13 cellular contexts compared by ENCODE assay signal in the genomic region with DNA sequence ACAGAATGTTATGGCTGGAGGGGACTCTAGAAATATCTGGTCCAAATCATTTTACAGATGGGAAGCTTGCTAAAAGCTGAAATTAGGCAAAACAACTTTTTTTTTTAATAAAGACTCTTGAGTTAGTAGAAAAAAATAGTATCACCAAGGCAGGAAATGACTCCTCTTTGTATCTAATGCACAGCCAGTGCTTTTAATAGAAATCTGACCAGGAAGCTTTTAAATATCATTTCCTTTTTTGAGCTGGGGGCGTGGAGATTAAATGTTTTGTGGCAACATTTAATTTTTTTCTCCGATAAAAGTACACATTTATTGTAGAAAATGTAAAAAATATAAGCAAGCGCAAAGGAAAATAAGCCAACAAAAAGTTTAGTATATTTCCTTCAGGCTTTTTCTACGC. TPM values are rescaled to one million over a fixed set of nuclear protein-coding genes. Genes with fewer than 3 reads are reported as not detected.
DNase-seq lines count a peak whose midpoint lies in the region; ATAC-seq and TF ChIP-seq lines count a peak whose summit lies in the region.
"Had no signal": no experiment of that assay in that cellular context is flagged by ENCODE, and none has a peak within 500 bp of the region (broad histone marks: within the 10 kb centered on the region; RNA-seq: fewer than 3 reads in every experiment).

No MANE protein-coding gene starts in this region.

- in situ Hi-C loops in G401 (cut with HindIII; ENCODE audit: low sequenced_read_pairs), result no loop called here

- POLR2A ChIA-PET in CD8-positive, alpha-beta memory T cell (lab: Charles Lee), result interaction anchor here (1.2 kb wide), 1 partner anchor 154 kb away, joined by 3 read pairs; no protein-coding TSS in a partner anchor

- peaks cover 0 to 3% (median 0%) of the 10 kb centered on the region in 5 donors for H3K9me3 Mint-ChIP-seq in CD8-positive, alpha-beta memory T cell
- H3K9me3 Mint-ChIP-seq in IgD-negative memory B cell, result no peaks in the 10 kb centered on the region
- peaks cover 4% of the 10 kb centered on the region for H3K9me3 Mint-ChIP-seq in activated naive CD8-positive, alpha-beta T cell treated with anti-CD3 and anti-CD28 coated beads, Interleukin-2, amount 50 U/mL, for 24 hours
- no peaks in the 10 kb centered on the region for H3K9me3 Mint-ChIP-seq in osteocyte (ENCODE audit: unreplicated experiment)

- no peak for ATAC-seq in activated naive CD8-positive, alpha-beta T cell treated with anti-CD3 and anti-CD28 coated beads, Interleukin-2, amount 50 U/mL, for 24 hours
- no peak for ATAC-seq in HG03039 (IDR thresholded peaks at IDR 0.05; ENCODE audit: unreplicated experiment)
- ATAC-seq: left cardiac atrium, Panc1 had no signal

- no peak for DNase-seq in CD8-positive, alpha-beta memory T cell
- no peak for DNase-seq in activated naive CD8-positive, alpha-beta T cell treated with anti-CD3 and anti-CD28 coated beads, Interleukin-2, amount 50 U/mL, for 24 hours
- DNase-seq in osteocyte (ENCODE audit: extremely low spot score, unreplicated experiment) (no peak), ecto neural progenitor cell (ENCODE audit: low spot score) (no peak), G401 (ENCODE audit: low spot score) (no peak)
- DNase-seq: activated CD4-positive, alpha-beta T cell treated with anti-CD3 and anti-CD28 coated beads, Interleukin-2, amount 50 U/mL, for 4 hours; activated gamma-delta T cell treated with Interleukin-2 at 50 U/mL for 16 hours; head of caudate nucleus; left cardiac atrium had no signal

- TF ChIP-seq CTCF in osteocyte (IDR thresholded peaks at IDR 0.05), result no peak

- H3K4me3 Mint-ChIP-seq in CD8-positive, alpha-beta memory T cell, result peak overlapping the region in 3 of 7 donors; percentile 8 to 43 (median 35)
- H3K4me3 Mint-ChIP-seq in IgD-negative memory B cell (peak overlapping the region in 2 of 4 donors; percentile 27 to 69), osteocyte (ENCODE audit: unreplicated experiment) (no peak overlapping the region)
- no peak overlapping the region for H3K4me3 Mint-ChIP-seq in activated naive CD8-positive, alpha-beta T cell treated with anti-CD3 and anti-CD28 coated beads, Interleukin-2, amount 50 U/mL, for 24 hours
- H3K4me3 Mint-ChIP-seq: neural progenitor cell had no signal

- H3K27me3 Mint-ChIP-seq in CD8-positive, alpha-beta memory T cell, result no peaks in the 10 kb centered on the region
- no peaks in the 10 kb centered on the region for H3K27me3 Mint-ChIP-seq in IgD-negative memory B cell
- no peaks in the 10 kb centered on the region for H3K27me3 Mint-ChIP-seq in activated naive CD8-positive, alpha-beta T cell treated with anti-CD3 and anti-CD28 coated beads, Interleukin-2, amount 50 U/mL, for 24 hours
- H3K27me3 Mint-ChIP-seq in osteocyte (ENCODE audit: unreplicated experiment), result no peaks in the 10 kb centered on the region

- H3K36me3 ChIP-seq in CD8-positive, alpha-beta memory T cell (ENCODE audit: insufficient read depth, low read length), result peaks cover 17% of the 10 kb centered on the region

- H3K4me1 Mint-ChIP-seq in CD8-positive, alpha-beta memory T cell, result peaks cover 27 to 50% (median 46%) of the 10 kb centered on the region in 3 donors
- H3K4me1 Mint-ChIP-seq in IgD-negative memory B cell (peaks cover 10 to 15% (median 13%) of the 10 kb centered on the region in 3 donors), osteocyte (ENCODE audit: unreplicated experiment) (peaks cover 14% of the 10 kb centered on the region)
- peaks cover 30% of the 10 kb centered on the region for H3K4me1 Mint-ChIP-seq in activated naive CD8-positive, alpha-beta T cell treated with anti-CD3 and anti-CD28 coated beads, Interleukin-2, amount 50 U/mL, for 24 hours
- H3K4me1 Mint-ChIP-seq: neural progenitor cell had no signal

- H3K36me3 Mint-ChIP-seq in CD8-positive, alpha-beta memory T cell, result peaks cover 8 to 77% (median 21%) of the 10 kb centered on the region in 3 donors
- H3K36me3 Mint-ChIP-seq in IgD-negative memory B cell, result peaks cover 11% of the 10 kb centered on the region
- peaks cover 53% of the 10 kb centered on the region for H3K36me3 Mint-ChIP-seq in activated naive CD8-positive, alpha-beta T cell treated with anti-CD3 and anti-CD28 coated beads, Interleukin-2, amount 50 U/mL, for 24 hours (ENCODE audit: low read depth)
- H3K36me3 Mint-ChIP-seq in osteocyte (ENCODE audit: unreplicated experiment), result peaks cover 38% of the 10 kb centered on the region

- CTCF ChIA-PET in CD8-positive, alpha-beta memory T cell (lab: Charles Lee), result interaction anchor here (0.8 to 3.3 kb wide), 6 partner anchors 9 to 666 kb away, joined by 3 to 9 read pairs (median 4); no protein-coding TSS in a partner anchor

- H3K4me1 ChIP-seq in CD8-positive, alpha-beta memory T cell (ENCODE audit: insufficient read depth, low read length), result peaks cover 14% of the 10 kb centered on the region
- H3K4me1 ChIP-seq: neural progenitor cell had no signal

- no peaks in the 10 kb centered on the region for H3K27me3 ChIP-seq in CD8-positive, alpha-beta memory T cell (ENCODE audit: insufficient read depth, low read length, poor library complexity, severe bottlenecking)
- H3K27me3 ChIP-seq: neural progenitor cell had no signal

- H3K27ac Mint-ChIP-seq in CD8-positive, alpha-beta memory T cell, result peak overlapping the region in 6 of 8 donors; percentile 31 to 84 (median 46)
- H3K27ac Mint-ChIP-seq in IgD-negative memory B cell (peak overlapping the region in 2 of 3 donors; percentile 16 to 39), osteocyte (ENCODE audit: unreplicated experiment) (peak overlapping the region; percentile 67)
- peak overlapping the region; percentile 59 for H3K27ac Mint-ChIP-seq in activated naive CD8-positive, alpha-beta T cell treated with anti-CD3 and anti-CD28 coated beads, Interleukin-2, amount 50 U/mL, for 24 hours
- H3K27ac Mint-ChIP-seq: neural progenitor cell had no signal

- H3K27ac ChIP-seq in CD8-positive, alpha-beta memory T cell (ENCODE audit: low read depth, low read length), result no peak overlapping the region
- H3K27ac ChIP-seq: neural progenitor cell had no signal

- no peak overlapping the region for H3K4me3 ChIP-seq in CD8-positive, alpha-beta memory T cell (ENCODE audit: low read length)
- H3K4me3 ChIP-seq: neural progenitor cell had no signal

- H3K9me3 ChIP-seq in CD8-positive, alpha-beta memory T cell (ENCODE audit: low read length), result no peaks in the 10 kb centered on the region

RNA-seq across cellular contexts. Expression of a gene that starts 22.5 kb away (rescaled TPM):
- total RNA-seq in CD8-positive, alpha-beta memory T cell, result 10 to 100 TPM; 14.4 to 16.6 TPM
- 12.7 TPM for polyA plus RNA-seq in CD8-positive, alpha-beta memory T cell
- 12.2 TPM for polyA plus RNA-seq in IgD-negative memory B cell
- 13.9 and 15.0 TPM in 2 replicates for total RNA-seq in osteocyte
- total RNA-seq in G401 (2014; rRNA removed; shearing (Covaris generic)), result 3.7 and 4.2 TPM in 2 replicates
